1 cellular context compared by ENCODE assay signal in genomic region chr1:64543831-64544230, GRCh38.
A peak's percentile ranks its signal among the peaks of the same experiment; 100 is the strongest.
TF ChIP-seq lines count a peak whose summit lies in the region.

No MANE protein-coding gene starts in this region.

TF ChIP-seq in HEK293, 187 proteins besides CTCF, POLR2A, EP300 and RAD21 (continued from another document):
- TF ChIP-seq ZBTB8A (tag by site-specific recombination; IDR thresholded peaks at IDR 0.05) = 0 out of 2 replicates have a peak, but pooled peaks have one; percentile 25
